20 cellular contexts compared by ENCODE assay signal in the genomic region with DNA sequence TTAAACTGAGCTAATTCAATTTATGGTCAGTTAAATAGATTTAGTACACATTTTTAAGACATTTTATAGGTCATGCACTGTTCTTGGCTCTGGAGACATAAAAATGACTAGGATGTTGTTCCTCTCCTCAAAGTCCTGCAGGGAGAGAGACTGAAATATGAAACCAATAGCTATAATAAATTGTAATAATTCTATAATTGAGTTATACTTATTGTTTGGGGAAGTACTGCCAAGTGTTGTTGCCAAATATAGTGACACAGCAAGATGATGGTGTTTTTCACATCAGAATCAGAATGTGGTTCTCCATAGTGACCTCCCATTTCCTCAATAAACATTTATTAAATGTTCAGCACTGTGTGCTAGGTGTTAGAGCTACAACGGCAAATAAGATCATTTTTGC.
"Had no signal": no experiment of that assay in that cellular context is flagged by ENCODE, and none has a peak within 500 bp of the region (broad histone marks: within the 10 kb centered on the region; RNA-seq: fewer than 3 reads in every experiment).

No MANE protein-coding gene starts in this region.

- H3K4me1 ChIP-seq: gastrocnemius medialis, prostate gland, right atrium auricular region, suprapubic skin, transverse colon, vagina had no signal

- H3K4me2 ChIP-seq: neural progenitor cell had no signal

- H2AFZ ChIP-seq: neural progenitor cell had no signal

- ATAC-seq: effector memory CD8-positive, alpha-beta T cell; gastrocnemius medialis; left ventricle myocardium superior had no signal

- H3K9ac ChIP-seq: neural progenitor cell had no signal

- H3K36me3 ChIP-seq: gastrocnemius medialis, neural progenitor cell, prostate gland, right atrium auricular region, suprapubic skin, transverse colon, vagina had no signal

- H3K27me3 ChIP-seq: gastrocnemius medialis, neural progenitor cell, right atrium auricular region, suprapubic skin, transverse colon, vagina had no signal

- H3K9me3 ChIP-seq: gastrocnemius medialis, prostate gland, right atrium auricular region, suprapubic skin, transverse colon, vagina had no signal

- H3K4me3 ChIP-seq: gastrocnemius medialis, neural progenitor cell, prostate gland, right atrium auricular region, skin epidermis, suprapubic skin, transverse colon, vagina had no signal

- H3K27ac ChIP-seq: gastrocnemius medialis, neural progenitor cell, prostate gland, right atrium auricular region, skin epidermis, suprapubic skin, transverse colon, vagina had no signal

- DNase-seq: activated CD4-positive, alpha-beta T cell treated with anti-CD3 and anti-CD28 coated beads, Interleukin-2, amount 50 U/mL, for 1 hour; activated CD4-positive, CD25-positive, alpha-beta regulatory T cell treated with anti-CD3 and anti-CD28 coated beads, Interleukin-2, amount 50 U/mL, for 72 hours; activated CD8-positive, alpha-beta memory T cell treated with anti-CD3 and anti-CD28 coated beads for 24 hours; activated CD8-positive, alpha-beta memory T cell treated with anti-CD3 and anti-CD28 coated beads, Interleukin-2, amount 50 U/mL, for 48 hours; activated effector memory CD4-positive, alpha-beta T cell treated with Interleukin-2 at 50 U/mL for 16 hours; activated naive CD4-positive, alpha-beta T cell treated with anti-CD3 and anti-CD28 coated beads, Interleukin-2, amount 10 ng/mL, durations not matched to agents 7 days and 5 days; activated T-cell treated with anti-CD3 and anti-CD28 coated beads, Interleukin-2, amount 50 U/mL, for 48 hours; effector memory CD8-positive, alpha-beta T cell; gastrocnemius medialis; head of caudate nucleus; left ventricle myocardium superior; stimulated activated CD4-positive, alpha-beta T cell treated with anti-CD3 and anti-CD28 coated beads, Interleukin-15, amount 100 ng/mL, for 24 hours; stimulated activated CD4-positive, alpha-beta T cell treated with anti-CD3 and anti-CD28 coated beads, Interleukin-2, amount 100 ng/mL, for 48 hours; transverse colon had no signal
